In the genomic region with DNA sequence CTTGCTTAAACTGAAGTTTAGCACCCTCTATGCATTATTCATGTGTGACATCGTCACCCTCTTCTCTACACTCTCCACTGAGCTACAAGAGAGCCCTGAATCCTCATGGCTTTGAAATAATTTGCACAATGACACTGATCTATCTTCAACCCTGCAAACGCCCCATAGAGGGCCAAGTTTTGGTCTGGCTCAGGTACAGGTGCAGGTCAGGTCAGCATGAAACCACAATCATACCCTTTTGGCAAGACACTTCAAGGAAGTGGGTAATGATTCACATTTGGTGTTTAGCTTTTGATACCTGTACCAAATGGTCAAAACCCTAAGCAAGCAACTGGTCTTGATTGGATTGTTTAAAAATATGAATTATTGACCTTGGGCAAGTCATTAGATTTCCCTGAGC, we compare ENCODE assay signal across 15 cellular contexts.
DNase-seq lines count a peak whose midpoint lies in the region; ATAC-seq and TF ChIP-seq lines count a peak whose summit lies in the region.
"Had no signal": no experiment of that assay in that cellular context is flagged by ENCODE, and none has a peak within 500 bp of the region (broad histone marks: within the 10 kb centered on the region; RNA-seq: fewer than 3 reads in every experiment).

No MANE protein-coding gene starts in this region.

- ATAC-seq in GM23338: no peak
- no peak for ATAC-seq in lower lobe of right lung
- ATAC-seq: A549 had no signal

- no peak overlapping the region for H3K4me2 ChIP-seq in GM23338
- H3K4me2 ChIP-seq: A549 had no signal

- H3K4me3 ChIP-seq in GM23338: no peak overlapping the region
- H3K4me3 ChIP-seq in MG63: no peak overlapping the region
- H3K4me3 ChIP-seq in lower lobe of right lung: no peak overlapping the region
- H3K4me3 ChIP-seq: A549, HAP-1 had no signal

- intact Hi-C loops in lower lobe of right lung (cut with DNase I): no loop called here

- H3K4me1 ChIP-seq in GM23338 (ENCODE audit: insufficient read depth) (peaks cover 7% of the 10 kb centered on the region), lower lobe of right lung (peaks cover 5% of the 10 kb centered on the region)
- H3K4me1 ChIP-seq: HAP-1 had no signal

- H4K20me1 ChIP-seq in GM23338 (replicated peaks; ENCODE audit: insufficient read depth): no peaks in the 10 kb centered on the region

- H3K79me2 ChIP-seq in GM23338 (replicated peaks; ENCODE audit: insufficient read depth): no peaks in the 10 kb centered on the region

- H3K4me3 Mint-ChIP-seq in GM23338: no peak overlapping the region
- H3K4me3 Mint-ChIP-seq in glutamatergic neuron (ENCODE audit: unreplicated experiment): peak overlapping the region; percentile 47
- H3K4me3 Mint-ChIP-seq in neural crest cell: no peak overlapping the region
- H3K4me3 Mint-ChIP-seq: CD4-positive, alpha-beta memory T cell had no signal

- peak overlapping the region; percentile 10; the same call in 1 of the 2 replicates for H2AFZ ChIP-seq in GM23338

- H3K36me3 Mint-ChIP-seq in GM23338 (ENCODE audit: low read depth) (no peaks in the 10 kb centered on the region), glutamatergic neuron (ENCODE audit: unreplicated experiment) (no peaks in the 10 kb centered on the region), neural crest cell (ENCODE audit: low read depth) (no peaks in the 10 kb centered on the region)
- H3K36me3 Mint-ChIP-seq: CD4-positive, alpha-beta memory T cell had no signal

- no peak for DNase-seq in GM23338 (ENCODE audit: low spot score)
- peak; percentile 24 for DNase-seq in MG63
- DNase-seq in glutamatergic neuron: no peak
- DNase-seq in neural crest cell (ENCODE audit: low read depth, low spot score): no peak
- no peak for DNase-seq in activated CD8-positive, alpha-beta memory T cell treated with anti-CD3 and anti-CD28 coated beads, Interleukin-2, amount 50 U/mL, for 4 hours
- no peak for DNase-seq in NCI-H524 (lab: John Stamatoyannopoulos, UW)
- DNase-seq in lower lobe of right lung: no peak
- DNase-seq: BE2C; CD4-positive, alpha-beta memory T cell; DND-41; GDM1; GOT3 had no signal

- no peak for TF ChIP-seq CTCF in GM23338 (conservative IDR thresholded peaks at IDR 0.05; ENCODE audit: low read depth in 2 of 2)
- TF ChIP-seq CTCF in glutamatergic neuron (IDR thresholded peaks at IDR 0.05; ENCODE audit: partially characterized antibody, unreplicated experiment): no peak
- TF ChIP-seq CTCF in neural crest cell (conservative IDR thresholded peaks at IDR 0.05): no peak
- no peak for TF ChIP-seq CTCF in lower lobe of right lung (IDR thresholded peaks at IDR 0.05)

- H3K27me3 Mint-ChIP-seq in GM23338 (ENCODE audit: insufficient read depth, low read depth, poor library complexity) (no peaks in the 10 kb centered on the region), glutamatergic neuron (ENCODE audit: unreplicated experiment) (peaks cover 16% of the 10 kb centered on the region), neural crest cell (ENCODE audit: low read depth) (no peaks in the 10 kb centered on the region)

- H3F3A ChIP-seq in GM23338 (replicated peaks; ENCODE audit: low read depth): no peaks in the 10 kb centered on the region

- H3K9me3 Mint-ChIP-seq in GM23338: no peaks in the 10 kb centered on the region
- H3K9me3 Mint-ChIP-seq in glutamatergic neuron (ENCODE audit: unreplicated experiment): peaks cover 24% of the 10 kb centered on the region
- no peaks in the 10 kb centered on the region for H3K9me3 Mint-ChIP-seq in neural crest cell

- H3K27ac Mint-ChIP-seq in GM23338 (no peak overlapping the region), glutamatergic neuron (ENCODE audit: unreplicated experiment) (peak overlapping the region; percentile 91), neural crest cell (ENCODE audit: unreplicated experiment) (peak overlapping the region; percentile 65)
- H3K27ac Mint-ChIP-seq: CD4-positive, alpha-beta memory T cell had no signal

- no peaks in the 10 kb centered on the region for H3K27me3 ChIP-seq in GM23338 (ENCODE audit: insufficient read depth)
- H3K27me3 ChIP-seq in MG63: no peaks in the 10 kb centered on the region
- H3K27me3 ChIP-seq in lower lobe of right lung (ENCODE audit: low read depth): peaks cover 12% of the 10 kb centered on the region
- H3K27me3 ChIP-seq: BE2C had no signal

- H3K4me1 Mint-ChIP-seq in GM23338 (peaks cover 14% of the 10 kb centered on the region), glutamatergic neuron (ENCODE audit: low read depth, unreplicated experiment) (peaks cover 48% of the 10 kb centered on the region), neural crest cell (peaks cover 72% of the 10 kb centered on the region)
- H3K4me1 Mint-ChIP-seq: CD4-positive, alpha-beta memory T cell had no signal

- H3K27ac ChIP-seq in GM23338 (ENCODE audit: low read depth) (no peak overlapping the region), lower lobe of right lung (no peak overlapping the region)
- H3K27ac ChIP-seq: A549, C4-2B had no signal

- H3K9me2 ChIP-seq in GM23338 (ENCODE audit: insufficient read depth): no peaks in the 10 kb centered on the region

- no peaks in the 10 kb centered on the region for H3K9me3 ChIP-seq in MG63
- H3K9me3 ChIP-seq in lower lobe of right lung: no peaks in the 10 kb centered on the region
- H3K9me3 ChIP-seq: A549, BE2C, HAP-1 had no signal

- no peaks in the 10 kb centered on the region for H3K36me3 ChIP-seq in GM23338 (ENCODE audit: insufficient read depth)
- no peaks in the 10 kb centered on the region for H3K36me3 ChIP-seq in MG63
- H3K36me3 ChIP-seq in lower lobe of right lung: no peaks in the 10 kb centered on the region
- H3K36me3 ChIP-seq: BE2C, HAP-1 had no signal

TF ChIP-seq in GM23338, 12 proteins besides CTCF, POLR2A, EP300 and RAD21 (continues in another document):
- TF ChIP-seq, protein P1, sequence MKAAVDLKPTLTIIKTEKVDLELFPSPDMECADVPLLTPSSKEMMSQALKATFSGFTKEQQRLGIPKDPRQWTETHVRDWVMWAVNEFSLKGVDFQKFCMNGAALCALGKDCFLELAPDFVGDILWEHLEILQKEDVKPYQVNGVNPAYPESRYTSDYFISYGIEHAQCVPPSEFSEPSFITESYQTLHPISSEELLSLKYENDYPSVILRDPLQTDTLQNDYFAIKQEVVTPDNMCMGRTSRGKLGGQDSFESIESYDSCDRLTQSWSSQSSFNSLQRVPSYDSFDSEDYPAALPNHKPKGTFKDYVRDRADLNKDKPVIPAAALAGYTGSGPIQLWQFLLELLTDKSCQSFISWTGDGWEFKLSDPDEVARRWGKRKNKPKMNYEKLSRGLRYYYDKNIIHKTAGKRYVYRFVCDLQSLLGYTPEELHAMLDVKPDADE (IDR thresholded peaks at IDR 0.05): no peak
- TF ChIP-seq CREB1 (CRISPR knock-in tag; IDR thresholded peaks at IDR 0.05; ENCODE audit: low read depth) (no peak), ZNF114 (CRISPR knock-in tag; IDR thresholded peaks at IDR 0.05) (no peak), NANOG (IDR thresholded peaks at IDR 0.05; ENCODE audit: borderline replicate concordance) (no peak), JUNB (IDR thresholded peaks at IDR 0.05; ENCODE audit: unreplicated experiment) (no peak), STAT1 (IDR thresholded peaks at IDR 0.05; ENCODE audit: unreplicated experiment) (no peak)
